ENCODE assay signal across 1 cellular context in genomic region chr1:12309783-12310742, GRCh38.
TF ChIP-seq lines count a peak whose summit lies in the region.

No MANE protein-coding gene starts in this region.

TF ChIP-seq in H1, 55 proteins besides CTCF, POLR2A, EP300 and RAD21:
- TF ChIP-seq TBP (IDR thresholded peaks at IDR 0.05; ENCODE audit: low read depth, low read length): no peak
- TF ChIP-seq CEBPB (IDR thresholded peaks at IDR 0.05; ENCODE audit: low read depth, low read length): peak; percentile 31; the same call in 1 of the 2 replicates
